8 cellular contexts compared by ENCODE assay signal in the genomic region with DNA sequence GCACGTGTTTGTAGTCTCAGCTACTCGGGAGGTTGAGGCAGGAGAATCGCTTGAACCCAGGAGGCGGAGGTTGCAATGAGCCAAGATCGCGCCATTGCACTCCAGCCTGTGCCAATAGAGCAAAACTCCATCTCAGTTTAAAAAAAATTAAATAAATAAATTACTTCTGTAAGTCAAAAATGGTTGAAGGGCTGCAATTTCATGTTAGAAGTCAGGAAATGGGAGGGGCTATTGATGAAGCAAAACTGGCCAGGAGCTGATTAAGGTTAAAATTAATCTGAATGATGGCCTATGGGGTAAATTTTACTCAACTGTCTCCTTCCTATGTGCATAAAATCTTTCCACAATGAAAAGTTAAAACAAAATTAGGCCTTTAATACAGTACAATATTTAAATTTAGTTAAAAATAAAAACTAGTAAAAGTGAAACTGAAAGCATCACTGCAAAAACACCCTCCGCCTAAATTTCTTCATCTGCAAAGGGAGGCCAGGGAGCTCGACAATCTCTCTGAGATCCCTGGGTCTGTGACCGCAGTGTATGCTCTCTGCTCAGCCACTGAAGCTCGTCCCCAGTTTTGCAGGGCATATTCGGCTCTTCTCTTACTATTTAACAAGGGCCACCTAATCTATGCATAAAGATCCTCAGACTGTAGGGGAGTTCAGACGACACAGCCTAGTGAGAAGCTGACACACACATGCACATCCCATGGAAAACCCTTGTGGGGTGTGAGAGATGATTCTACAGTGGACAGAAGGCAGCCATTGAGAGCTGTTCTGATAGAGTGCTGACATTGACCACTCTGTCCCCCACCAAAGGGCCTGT. TPM values are rescaled to one million over a fixed set of nuclear protein-coding genes. Genes with fewer than 3 reads are reported as not detected.
DNase-seq lines count a peak whose midpoint lies in the region; ATAC-seq, FAIRE-seq and TF ChIP-seq lines count a peak whose summit lies in the region.

No MANE protein-coding gene starts in this region.

- no peak for DNase-seq in RWPE1 (ENCODE audit: low spot score)
- peak; percentile 48 for DNase-seq in GM12878 (ENCODE audit: low read depth, low spot score)
- peak; percentile 70 for DNase-seq in natural killer cell treated with Interleukin-12 subunit alpha and Interleukin-12 subunit beta and Interleukin-15 and Interleukin-18, amount 100 ng/mL, for 72 hours (ENCODE audit: low spot score)
- no peak for DNase-seq in NCI-H526 (lab: John Stamatoyannopoulos, UW)
- no peak for DNase-seq in foreskin melanocyte
- DNase-seq in neural progenitor cell (ENCODE audit: low spot score), result no peak

- TF ChIP-seq EP300 in GM12878 (IDR thresholded peaks at IDR 0.05; ENCODE audit: borderline replicate concordance in 1 of 2, control insufficient read depth in 1 of 2, low read depth in 2 of 2, low read length in 2 of 2), result no peak

- peak overlapping the region; percentile 84 to 94 for H3K27ac Mint-ChIP-seq in natural killer cell treated with Interleukin-12 subunit alpha and Interleukin-12 subunit beta and Interleukin-15 and Interleukin-18, amount 100 ng/mL, for 72 hours
- no peak overlapping the region for H3K27ac Mint-ChIP-seq in neural progenitor cell

- CTCF ChIA-PET in RWPE1 (lab: Yijun Ruan, JAX) (interaction anchor here (1.0 kb wide), 1 partner anchor 26 kb away, joined by 3 read pairs; no protein-coding TSS in a partner anchor), GM12878 (lab: Yijun Ruan, JAX) (interaction anchor here (0.9 to 1.8 kb wide), 6 partner anchors 11 to 152 kb away, joined by 3 to 4 read pairs (median 4); no protein-coding TSS in a partner anchor)

- H4K20me1 ChIP-seq in GM12878 (ENCODE audit: control insufficient read depth, insufficient read depth) (no peaks in the 10 kb centered on the region), neural progenitor cell (ENCODE audit: low read depth) (peaks cover 5% of the 10 kb centered on the region)

- RAD21 ChIA-PET in GM12878 (lab: Charles Lee; ENCODE audit: unreplicated experiment), result interaction anchor here (0.7 to 2.0 kb wide), 22 partner anchors 11 to 407 kb away, joined by 3 to 20 read pairs (median 4); a partner anchor contains a TSS

- no peak for FAIRE-seq in GM12878 (lab: Jason Lieb, UNC)

- SMC1A ChIA-PET in GM12878 (lab: Charles Lee; ENCODE audit: uncharacterized antibody, unreplicated experiment), result interaction anchor here (0.6 to 2.1 kb wide), 35 partner anchors 8 to 404 kb away, joined by 3 to 22 read pairs (median 4); a partner anchor contains a TSS

- peaks cover 54 to 67% of the 10 kb centered on the region in 2 donors for H3K4me1 Mint-ChIP-seq in natural killer cell treated with Interleukin-12 subunit alpha and Interleukin-12 subunit beta and Interleukin-15 and Interleukin-18, amount 100 ng/mL, for 72 hours (ENCODE audit: low read depth in 2 of 2)
- peaks cover 2% of the 10 kb centered on the region for H3K4me1 Mint-ChIP-seq in neural progenitor cell

- peaks cover 13% of the 10 kb centered on the region for H3F3A ChIP-seq in neural progenitor cell (ENCODE audit: low read depth)

- H3K9me3 Mint-ChIP-seq in natural killer cell treated with Interleukin-12 subunit alpha and Interleukin-12 subunit beta and Interleukin-15 and Interleukin-18, amount 100 ng/mL, for 72 hours, result no peaks in the 10 kb centered on the region
- peaks cover 8% of the 10 kb centered on the region for H3K9me3 Mint-ChIP-seq in neural progenitor cell

- H3K79me2 ChIP-seq in GM12878 (ENCODE audit: control insufficient read depth, insufficient read depth, low read length) (peaks cover 44% of the 10 kb centered on the region), neural progenitor cell (ENCODE audit: low read depth) (peaks cover 1% of the 10 kb centered on the region)

- intact Hi-C loops in GM12878 (cut with micrococcal nuclease; ENCODE audit: unreplicated experiment), result loop anchor here (1.0 kb wide), 3 partner anchors 33 to 64 kb away; a partner anchor contains a TSS

- H3K27ac ChIP-seq in RWPE1, result peak overlapping the region; percentile 91
- H3K27ac ChIP-seq in GM12878 (ENCODE audit: control insufficient read depth, insufficient read depth), result peak overlapping the region; percentile 90
- H3K27ac ChIP-seq in neural progenitor cell, result no peak overlapping the region

- 0 out of 2 replicates have a peak, but pooled peaks have one; percentile 44 for TF ChIP-seq POLR2A in GM12878 (IDR thresholded peaks at IDR 0.05; ENCODE audit: low read depth, low read length)

- peaks cover 9 to 41% of the 10 kb centered on the region in 2 experiments for H3K36me3 ChIP-seq in GM12878 (ENCODE audit: control insufficient read depth in 2 of 2, insufficient read depth in 2 of 2, low read length in 1 of 2)
- H3K36me3 ChIP-seq in neural progenitor cell, result no peaks in the 10 kb centered on the region

- peaks cover 10% of the 10 kb centered on the region for H3K36me3 Mint-ChIP-seq in natural killer cell treated with Interleukin-12 subunit alpha and Interleukin-12 subunit beta and Interleukin-15 and Interleukin-18, amount 100 ng/mL, for 72 hours
- peaks cover 37% of the 10 kb centered on the region for H3K36me3 Mint-ChIP-seq in neural progenitor cell

- no peaks in the 10 kb centered on the region for H3K27me3 Mint-ChIP-seq in natural killer cell treated with Interleukin-12 subunit alpha and Interleukin-12 subunit beta and Interleukin-15 and Interleukin-18, amount 100 ng/mL, for 72 hours
- H3K27me3 Mint-ChIP-seq in neural progenitor cell (ENCODE audit: insufficient read depth, low read depth), result no peaks in the 10 kb centered on the region

- no peaks in the 10 kb centered on the region for H3K27me3 ChIP-seq in GM12878 (replicated peaks in 1 of 2; ENCODE audit: control insufficient read depth in 2 of 2, insufficient read depth in 2 of 2, low read length in 1 of 2)
- no peaks in the 10 kb centered on the region for H3K27me3 ChIP-seq in neural progenitor cell

- H3K4me2 ChIP-seq in GM12878 (ENCODE audit: control insufficient read depth, insufficient read depth), result peak overlapping the region; percentile 99
- no peak overlapping the region for H3K4me2 ChIP-seq in neural progenitor cell

- POLR2A ChIA-PET in RWPE1 (lab: Yijun Ruan, JAX; ENCODE audit: low non-redundant PET) (no interaction called here), GM12878 (lab: Charles Lee) (interaction anchor here (0.5 to 2.1 kb wide), 11 partner anchors 24 to 167 kb away, joined by 3 to 17 read pairs (median 4); a partner anchor contains a TSS)

- in situ Hi-C loops in GM12878 (cut with MboI), result loop anchor here (5.0 kb wide), 1 partner anchor 120 kb away; no protein-coding TSS in a partner anchor

- no TSS peak for BruUV-seq in GM12878 (replicated peaks; lab: Mats Ljungman, UMichigan)

- peak overlapping the region; percentile 24; the same call in 1 of the 2 replicates for H2AFZ ChIP-seq in GM12878 (ENCODE audit: control insufficient read depth, low read depth, low read length)
- H2AFZ ChIP-seq in neural progenitor cell (replicated peaks), result no peak overlapping the region

- H3K4me1 ChIP-seq in GM12878 (ENCODE audit: control insufficient read depth, insufficient read depth, low read length) (peaks cover 56% of the 10 kb centered on the region), neural progenitor cell (peaks cover 13% of the 10 kb centered on the region)

- no peaks in the 10 kb centered on the region; the same call in 1 of the 3 replicates for H3K9me3 ChIP-seq in GM12878 (replicated peaks; ENCODE audit: control insufficient read depth, insufficient read depth, low read length)
- no peaks in the 10 kb centered on the region for H3K9me3 ChIP-seq in neural progenitor cell (ENCODE audit: low read depth)

- H3K9ac ChIP-seq in GM12878 (ENCODE audit: control insufficient read depth, insufficient read depth, low read length) (peak overlapping the region; percentile 70), neural progenitor cell (no peak overlapping the region)

- peak overlapping the region; percentile 90 for H3K4me3 Mint-ChIP-seq in natural killer cell treated with Interleukin-12 subunit alpha and Interleukin-12 subunit beta and Interleukin-15 and Interleukin-18, amount 100 ng/mL, for 72 hours
- no peak overlapping the region for H3K4me3 Mint-ChIP-seq in neural progenitor cell

- TF ChIP-seq CTCF in RWPE1 (conservative IDR thresholded peaks at IDR 0.05; ENCODE audit: low read depth) (no peak), GM12878 (IDR thresholded peaks at IDR 0.05 in 2 of 3, conservative IDR thresholded peaks at IDR 0.05 in 1 of 3; ENCODE audit: control insufficient read depth in 2 of 3, extremely low read depth in 1 of 3, insufficient read depth in 1 of 3, low read depth in 3 of 3, low read length in 3 of 3) (no peak), neural progenitor cell (IDR thresholded peaks at IDR 0.05) (no peak)

- 26% methylated on average over 12 of the region's 12 CpGs for WGBS in GM12878 (ENCODE audit: insufficient coverage, insufficient replicate concordance, low lambda C conversion rate, missing lambda C conversion rate)

- ATAC-seq in GM18502 (IDR thresholded peaks at IDR 0.05; ENCODE audit: poor library complexity, unreplicated experiment) (peak; percentile 48), HG02840 (IDR thresholded peaks at IDR 0.05; ENCODE audit: low FRiP score, unreplicated experiment) (peak; percentile 47), GM12878 (peak; percentile 59)
- ATAC-seq in natural killer cell treated with Interleukin-12 subunit alpha and Interleukin-12 subunit beta and Interleukin-15 and Interleukin-18, amount 100 ng/mL, for 72 hours, result peak; percentile 84 to 86

- H3K4me3 ChIP-seq in GM12878, result peak overlapping the region; percentile 60
- no peak overlapping the region for H3K4me3 ChIP-seq in neural progenitor cell

- TF ChIP-seq RAD21 in GM12878 (IDR thresholded peaks at IDR 0.05; ENCODE audit: insufficient read depth, low read depth, low read length), result no peak

RNA-seq across cellular contexts. Expression of a gene that starts 57.2 kb away (rescaled TPM):
- total RNA-seq in GM12878 (2013; cell fraction: nucleolus; rRNA removed), result 70.0 and 78.5 TPM in 2 replicates
- total RNA-seq in GM12878 (2014; rRNA removed) (44.7 and 45.1 TPM in 2 replicates), GM12878 (2014; rRNA removed; fragmentation: Illumina TruSeq; extraction: Trizol) (51.1 and 51.9 TPM in 2 replicates), GM12878 (2021) (52.2 and 65.7 TPM in 2 replicates), neural progenitor cell (ENCODE audit: low replicate concordance) (12.7 and 16.1 TPM in 2 replicates)
- polyA plus RNA-seq in GM12878 (2011; ENCODE audit: low read depth), result 39.3 TPM
- polyA plus RNA-seq in GM12878 (2011; rRNA removed) (90.3 and 99.3 TPM in 2 replicates), GM12878 (2014; fragmentation: Illumina TruSeq; extraction: Trizol) (79.9 and 96.4 TPM in 2 replicates), GM12878 (2014; fragmentation: Nextera tagmentation; extraction: Ambion mirVana) (10 to 100 TPM; 58.4 to 59.9 TPM), GM12878 (2014; rRNA removed) (46.6 and 52.8 TPM in 2 replicates), GM12878 (2016; fragmentation: Nextera tagmentation; extraction: Ambion mirVana) (10 to 100 TPM; 59.4 to 66.0 TPM)
- 74.6 and 83.1 TPM in 2 replicates for polyA plus RNA-seq in GM12878 (2011; cell fraction: cytosol; rRNA removed)
- 54.1 and 58.8 TPM in 2 replicates for polyA plus RNA-seq in GM12878 (2011; cell fraction: nucleus; rRNA removed)
- polyA plus RNA-seq in GM12878 (2012), result 49.9 and 58.7 TPM in 2 replicates
- polyA minus RNA-seq in GM12878 (2011; rRNA and poly(A)+ RNA removed), result 79.3 and 83.9 TPM in 2 replicates
- 40.8 and 41.5 TPM in 2 replicates for polyA minus RNA-seq in GM12878 (2011; cell fraction: cytosol; rRNA and poly(A)+ RNA removed)
- polyA minus RNA-seq in GM12878 (2011; cell fraction: nucleus; rRNA and poly(A)+ RNA removed), result 22.8 and 36.9 TPM in 2 replicates
- 10 to 100 TPM; 55.2 to 67.8 TPM for total RNA-seq in natural killer cell treated with Interleukin-12 subunit alpha and Interleukin-12 subunit beta and Interleukin-15 and Interleukin-18, amount 100 ng/mL, for 72 hours

Comparison
In these comparisons a context has a peak if more than half of its experiments do, and no peak if none do; other contexts are left out.
1. DNase-seq: peak in GM12878 (single experiment) and natural killer cell treated with Interleukin-12 subunit alpha and Interleukin-12 subunit beta and Interleukin-15 and Interleukin-18, amount 100 ng/mL, for 72 hours (single experiment); none in RWPE1 (single experiment), NCI-H526 (0 of 2), foreskin melanocyte (single experiment) and neural progenitor cell (single experiment).
2. Peak in every context shown above with its lines, with median percentiles within 50 percentile points of each other: ATAC-seq.